ENCODE assay signal across 8 cellular contexts in the genomic region with DNA sequence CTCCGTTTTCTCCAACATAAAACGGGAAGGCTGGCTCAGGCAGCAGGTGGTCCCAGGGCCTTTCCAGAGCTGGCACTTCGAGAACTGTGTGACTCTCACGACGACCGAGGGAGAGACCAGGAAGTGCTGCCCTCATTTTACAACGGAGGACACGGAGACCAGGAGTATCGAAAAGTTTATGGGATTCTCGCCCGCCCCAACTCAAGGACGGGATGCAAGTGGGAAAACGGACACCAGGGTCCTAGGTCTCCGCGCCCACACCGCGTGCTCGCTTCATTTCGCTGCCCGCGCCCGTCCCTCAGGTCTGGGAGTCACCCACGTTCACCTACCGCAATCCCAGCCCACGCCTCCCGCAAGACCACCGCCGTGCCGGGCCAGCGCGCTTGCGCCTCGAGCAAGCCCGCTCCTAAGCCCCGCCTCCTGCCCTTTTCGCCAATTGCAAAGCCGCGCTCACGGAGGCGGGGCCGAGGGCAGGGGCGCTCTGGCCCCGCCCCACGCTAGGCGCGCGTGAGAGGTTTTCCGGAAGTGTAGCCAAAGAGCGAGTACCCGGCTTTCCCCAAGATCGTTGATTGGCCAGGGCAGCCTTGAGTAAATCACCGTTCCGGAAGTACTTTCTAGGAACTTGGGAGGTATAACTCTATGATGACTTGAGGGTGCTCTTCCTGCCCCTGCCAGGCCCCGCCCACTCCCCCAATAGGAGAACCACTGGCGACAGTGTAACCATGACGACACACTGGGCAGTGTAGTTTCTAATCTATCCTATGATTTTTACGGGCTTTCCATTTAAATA. TPM values are rescaled to one million over a fixed set of nuclear protein-coding genes. Genes with fewer than 3 reads are reported as not detected.
DNase-seq lines count a peak whose midpoint lies in the region; ATAC-seq, FAIRE-seq and TF ChIP-seq lines count a peak whose summit lies in the region.

A gene (minus strand): TSS at position 392 of the 790 bp plus-strand sequence. CDS start 5,362 bp downstream, outside the sequence.

- H3K4me1 ChIP-seq in keratinocyte (ENCODE audit: control insufficient read depth, extremely low read depth, insufficient read depth, low read length): peaks cover 7% of the 10 kb centered on the region

- peak within 1 kb of the TSS; percentile 83 for H3K27ac ChIP-seq in keratinocyte (ENCODE audit: control insufficient read depth, insufficient read depth, low read length)

- peak within 1 kb of the TSS; percentile 73 for H3K4me2 ChIP-seq in keratinocyte (ENCODE audit: control insufficient read depth, extremely low read depth, insufficient read depth, low read depth, low read length)

- FAIRE-seq in keratinocyte (lab: Jason Lieb, UNC): peak; percentile 87

- peak within 1 kb of the TSS; percentile 96 for H3K9ac ChIP-seq in keratinocyte (ENCODE audit: control insufficient read depth, extremely low read depth, insufficient read depth, low read length)

- peak; percentile 76 for TF ChIP-seq POLR2A in GM19099 (IDR thresholded peaks at IDR 0.05; ENCODE audit: extremely low read depth, insufficient read length, low read depth)

- peak within 1 kb of the TSS; percentile 98 for H2AFZ ChIP-seq in keratinocyte (ENCODE audit: control insufficient read depth, low read length)

- no peaks in the 10 kb centered on the region for H3K27me3 ChIP-seq in keratinocyte (ENCODE audit: control insufficient read depth, extremely low read depth, insufficient read depth, low read length)

- H3K4me3 ChIP-seq in keratinocyte (ENCODE audit: control insufficient read depth in 2 of 3, extremely low read depth in 1 of 3, insufficient read depth in 2 of 3, low read depth in 1 of 3, low read length in 3 of 3): peak within 1 kb of the TSS; percentile 83 to 98 (median 94)

- DNase-seq in AML-193 (lab: John Stamatoyannopoulos, UW) (peak; percentile 98 to 99), NCI-H446 treated with DMSO at 0.1 percent for 48 hours (lab: John Stamatoyannopoulos, UW) (peak; percentile 100), cerebellum (ENCODE audit: low spot score) (peak; percentile 98), keratinocyte (ENCODE audit: low read depth, low spot score) (peak; percentile 96)
- peak; percentile 94 for DNase-seq in activated CD4-positive, CD25-positive, alpha-beta regulatory T cell treated with anti-CD3 and anti-CD28 coated beads, Interleukin-2, amount 50 U/mL, for 72 hours
- DNase-seq in stimulated activated CD4-positive, alpha-beta T cell treated with anti-CD3 and anti-CD28 coated beads, Interleukin-12 subunit alpha, Interleukin-12 subunit beta, amount 100 ng/mL, for 48 hours (ENCODE audit: low read depth in 2 of 3, low spot score in 1 of 3): peak; percentile 91 to 96 (median 91)

- TF ChIP-seq CTCF in keratinocyte (optimal IDR thresholded peaks at IDR 0.05 in 1 of 3, IDR thresholded peaks at IDR 0.05 in 1 of 3, conservative IDR thresholded peaks at IDR 0.05 in 1 of 3; ENCODE audit: extremely low read depth in 1 of 3, insufficient read depth in 2 of 3, low read length in 3 of 3): no peak

- H3K79me2 ChIP-seq in keratinocyte (ENCODE audit: control insufficient read depth, insufficient read depth, low read length): peaks cover 14% of the 10 kb centered on the region

- dilution Hi-C loops in keratinocyte (cut with MboI; ENCODE audit: extremely low pct_ligation_motif_present, low sequenced_read_pairs): no loop called here

- H4K20me1 ChIP-seq in keratinocyte (ENCODE audit: control insufficient read depth, extremely low read depth, insufficient read depth, low read length): no peaks in the 10 kb centered on the region

- ATAC-seq in HG03378 (IDR thresholded peaks at IDR 0.05; ENCODE audit: unreplicated experiment): peak; percentile 94

- H3K36me3 ChIP-seq in keratinocyte (ENCODE audit: control insufficient read depth in 2 of 2, extremely low read depth in 1 of 2, insufficient read depth in 2 of 2, low read length in 2 of 2): no peaks in the 10 kb centered on the region

- no peaks in the 10 kb centered on the region for H3K9me3 ChIP-seq in keratinocyte (ENCODE audit: control insufficient read depth, low read depth, low read length)

- peaks cover 2% of the 10 kb centered on the region for H3K9me1 ChIP-seq in keratinocyte (ENCODE audit: control insufficient read depth, extremely low read depth, insufficient read depth, low read length)

RNA-seq across cellular contexts. Expression of the gene that starts here (rescaled TPM):
- 4.1 TPM for total RNA-seq in cerebellum
- 2.7 to 4.3 TPM (median 3.0 TPM) in 3 replicates for polyA plus RNA-seq in keratinocyte
- polyA plus RNA-seq in keratinocyte (2011; ENCODE audit: low read depth): 0.95 TPM
- polyA plus RNA-seq in keratinocyte (2011; cell fraction: cytosol; rRNA removed): 3.3 and 3.7 TPM in 2 replicates
- polyA plus RNA-seq in keratinocyte (2011; cell fraction: nucleus; rRNA removed): 4.0 and 4.3 TPM in 2 replicates
- 3.5 and 4.5 TPM in 2 replicates for polyA plus RNA-seq in keratinocyte (2012; ENCODE audit: low replicate concordance)
- polyA minus RNA-seq in keratinocyte: 4.2 to 9.8 TPM (median 4.2 TPM) in 3 replicates
- polyA minus RNA-seq in keratinocyte (2011; cell fraction: cytosol; rRNA and poly(A)+ RNA removed): 6.1 TPM
- 2.5 and 4.7 TPM in 2 replicates for polyA minus RNA-seq in keratinocyte (2011; cell fraction: nucleus; rRNA and poly(A)+ RNA removed)

Comparison
In these comparisons a context has a peak if more than half of its experiments do, and no peak if none do; other contexts are left out.
1. Peak in every context shown above with its lines: DNase-seq, ATAC-seq, H3K4me3 ChIP-seq and H3K27ac ChIP-seq.